ENCODE assay signal across 9 cellular contexts in genomic region chrX:130091976-130092522, GRCh38.
DNase-seq lines count a peak whose midpoint lies in the region; ATAC-seq lines count a peak whose summit lies in the region.
"Had no signal": no experiment of that assay in that cellular context is flagged by ENCODE, and none has a peak within 500 bp of the region (broad histone marks: within the 10 kb centered on the region; RNA-seq: fewer than 3 reads in every experiment).

No MANE protein-coding gene starts in this region.

- peak overlapping the region; percentile 90 to 91 for H3K4me3 Mint-ChIP-seq in effector memory CD8-positive, alpha-beta T cell

- H3K27ac Mint-ChIP-seq in effector memory CD8-positive, alpha-beta T cell, result peak overlapping the region; percentile 89 to 96

- H3K9me3 Mint-ChIP-seq in effector memory CD8-positive, alpha-beta T cell, result no peaks in the 10 kb centered on the region

- H3K36me3 Mint-ChIP-seq in effector memory CD8-positive, alpha-beta T cell (ENCODE audit: insufficient read depth), result peaks cover 26% of the 10 kb centered on the region

- no peaks in the 10 kb centered on the region for H3K27me3 Mint-ChIP-seq in effector memory CD8-positive, alpha-beta T cell

- peak; percentile 4 for DNase-seq in EL
- peak; percentile 39 for DNase-seq in HK-2 (ENCODE audit: unreplicated experiment)
- peak; percentile 27 to 77 (median 56) for DNase-seq in activated CD4-positive, CD25-positive, alpha-beta regulatory T cell (lab: John Stamatoyannopoulos, UW)
- peak; percentile 76 to 77 (median 77) for DNase-seq in effector memory CD8-positive, alpha-beta T cell
- DNase-seq in stimulated activated CD4-positive, alpha-beta T cell treated with anti-CD3 and anti-CD28 coated beads, Interleukin-1b, Interleukin-23, amount 100 ng/mL, for 24 hours (ENCODE audit: low read depth in 4 of 4, low spot score in 1 of 4), result peak in 3 of 4 experiments; percentile 54 to 77 (median 54)
- no peak for DNase-seq in HuH-7 (ENCODE audit: low spot score)
- DNase-seq in COR-L47 (lab: John Stamatoyannopoulos, UW), result no peak

- ATAC-seq in GM21360 (IDR thresholded peaks at IDR 0.05; ENCODE audit: unreplicated experiment), result peak; percentile 98
- peak; percentile 94 for ATAC-seq in effector memory CD8-positive, alpha-beta T cell (replicated peaks)
- ATAC-seq: gastrocnemius medialis had no signal

- H3K4me1 Mint-ChIP-seq in effector memory CD8-positive, alpha-beta T cell (ENCODE audit: low read depth in 2 of 2), result peaks cover 31 to 44% of the 10 kb centered on the region in 2 donors

Comparison
In these comparisons a context has a peak if more than half of its experiments do, and no peak if none do; other contexts are left out.
1. DNase-seq: peak in EL (single experiment), HK-2 (single experiment), activated CD4-positive, CD25-positive, alpha-beta regulatory T cell (4 of 4), effector memory CD8-positive, alpha-beta T cell (3 of 3) and stimulated activated CD4-positive, alpha-beta T cell treated with anti-CD3 and anti-CD28 coated beads, Interleukin-1b, Interleukin-23, amount 100 ng/mL, for 24 hours (3 of 4); none in HuH-7 (single experiment) and COR-L47 (single experiment).